In genomic region chr1:170881268-170882265, GRCh38 we compare ENCODE assay signal across 8 cellular contexts. TPM values are rescaled to one million over a fixed set of nuclear protein-coding genes. Genes with fewer than 3 reads are reported as not detected.
DNase-seq lines count a peak whose midpoint lies in the region; ATAC-seq and TF ChIP-seq lines count a peak whose summit lies in the region.

No MANE protein-coding gene starts in this region.

- H3K9ac ChIP-seq in OCI-LY1 (ENCODE audit: low read length) (no peak overlapping the region), skeletal muscle tissue (ENCODE audit: low read depth in 1 of 3, low read length in 3 of 3) (peak overlapping the region in 1 of 3 donors; percentile 69)

- H3K27ac ChIP-seq in 22Rv1 (no peak overlapping the region), OCI-LY1 (ENCODE audit: low read depth, low read length, poor library complexity, severe bottlenecking) (no peak overlapping the region), skeletal muscle tissue (ENCODE audit: low read depth, low read length) (no peak overlapping the region)

- no peaks in the 10 kb centered on the region for H4K20me1 ChIP-seq in OCI-LY1 (ENCODE audit: insufficient read depth, low read length)

- no peaks in the 10 kb centered on the region for H3K79me2 ChIP-seq in OCI-LY1 (ENCODE audit: insufficient read depth, low read length)

- H3F3A ChIP-seq in OCI-LY1 (ENCODE audit: insufficient read depth, low read length), result no peaks in the 10 kb centered on the region

- H3K9me3 ChIP-seq in OCI-LY1 (ENCODE audit: low read length) (no peaks in the 10 kb centered on the region), skeletal muscle tissue (ENCODE audit: control insufficient read depth in 3 of 3, low read length in 3 of 3) (no peaks in the 10 kb centered on the region)

- intact Hi-C loops in lower leg skin (cut with DNase I; ENCODE audit: low total_unique reads), result no loop called here

- H2AFZ ChIP-seq in OCI-LY1 (ENCODE audit: low read length), result no peak overlapping the region

- 18% methylated on average over 5 of the region's 5 CpGs for WGBS in lower leg skin, 2 donors

- H3K4me3 ChIP-seq in OCI-LY1 (ENCODE audit: low read depth, low read length, poor library complexity, severe bottlenecking) (no peak overlapping the region), skeletal muscle tissue (ENCODE audit: low read length in 3 of 3) (peak overlapping the region in 2 of 3 donors; percentile 1 to 64), lower leg skin (ENCODE audit: low read depth, poor library complexity, severe bottlenecking) (no peak overlapping the region)

- no peak for TF ChIP-seq POLR2A in lower leg skin (IDR thresholded peaks at IDR 0.05)

- H3K4me1 ChIP-seq in OCI-LY1 (ENCODE audit: insufficient read depth, low read length, severe bottlenecking) (no peaks in the 10 kb centered on the region), skeletal muscle tissue (ENCODE audit: control insufficient read depth in 3 of 3, insufficient read depth in 3 of 3, low read length in 3 of 3) (peaks cover 0 to 4% (median 2%) of the 10 kb centered on the region in 3 donors)

- TF ChIP-seq CTCF in 22Rv1 (IDR thresholded peaks at IDR 0.05), result peak; percentile 74
- peak; percentile 27; the same call in 1 of the 2 replicates for TF ChIP-seq CTCF in OCI-LY1 (IDR thresholded peaks at IDR 0.05; ENCODE audit: low read length)
- no peak for TF ChIP-seq CTCF in lower leg skin (IDR thresholded peaks at IDR 0.05)

- H3K9me2 ChIP-seq in OCI-LY1 (ENCODE audit: low read depth, low read length), result no peaks in the 10 kb centered on the region

- ATAC-seq in GM19324 (IDR thresholded peaks at IDR 0.05; ENCODE audit: low FRiP score, unreplicated experiment), result peak; percentile 59
- ATAC-seq in GM21528 (IDR thresholded peaks at IDR 0.05; ENCODE audit: low FRiP score, unreplicated experiment), result no peak
- no peak for ATAC-seq in HG02981 (IDR thresholded peaks at IDR 0.05; ENCODE audit: unreplicated experiment)

- peak; percentile 86 for DNase-seq in fibroblast of peridontal ligament (ENCODE audit: extremely low read depth)
- DNase-seq in lower leg skin (ENCODE audit: low spot score in 2 of 2), result no peak

- H3K27me3 ChIP-seq in OCI-LY1 (ENCODE audit: insufficient read depth, low read length) (no peaks in the 10 kb centered on the region), skeletal muscle tissue (ENCODE audit: control insufficient read depth in 3 of 3, insufficient read depth in 3 of 3, low read length in 3 of 3) (no peaks in the 10 kb centered on the region)

- H3K36me3 ChIP-seq in OCI-LY1 (ENCODE audit: insufficient read depth, low read length) (no peaks in the 10 kb centered on the region), skeletal muscle tissue (ENCODE audit: control insufficient read depth in 3 of 3, insufficient read depth in 3 of 3, low read length in 3 of 3) (no peaks in the 10 kb centered on the region)

- no peak overlapping the region for H3K4me2 ChIP-seq in OCI-LY1 (ENCODE audit: low read length)

RNA-seq across cellular contexts. Expression of gene MROH9, which starts 53.8 kb away (rescaled TPM):
- total RNA-seq in skeletal muscle tissue (not detected), lower leg skin (not detected)

Comparison
In these comparisons a context has a peak if more than half of its experiments do, and no peak if none do; other contexts are left out.
1. CTCF ChIP-seq: peak in 22Rv1 (single experiment) and OCI-LY1 (single experiment); none in lower leg skin (0 of 3).
2. H3K4me3 ChIP-seq: peak in skeletal muscle tissue (2 of 3); none in OCI-LY1 (single experiment) and lower leg skin (single experiment).